ENCODE assay signal across 17 cellular contexts in genomic region chr2:45974762-45975408, GRCh38.
DNase-seq lines count a peak whose midpoint lies in the region; ATAC-seq and TF ChIP-seq lines count a peak whose summit lies in the region.
"Had no signal": no experiment of that assay in that cellular context is flagged by ENCODE, and none has a peak within 500 bp of the region (broad histone marks: within the 10 kb centered on the region; RNA-seq: fewer than 3 reads in every experiment).

No MANE protein-coding gene starts in this region.

- DNase-seq in GM10248 (ENCODE audit: extremely low spot score) (peak; percentile 81), HuH-7 (ENCODE audit: low spot score) (no peak), tibial artery (no peak), glomerular visceral epithelial cell (ENCODE audit: extremely low spot score) (no peak)
- DNase-seq in activated naive CD4-positive, alpha-beta T cell treated with anti-CD3 and anti-CD28 coated beads, Interleukin-2, amount 10 ng/mL, durations not matched to agents 7 days and 5 days = no peak
- DNase-seq: ACHN; activated CD4-positive, alpha-beta T cell treated with anti-CD3 and anti-CD28 coated beads, Interleukin-2, amount 10 ng/mL, durations not matched to agents 7 days and 5 days; dorsolateral prefrontal cortex; mesenchymal stem cell; NCI-H2171; occipital lobe; SW 1271 had no signal

- CTCF ChIA-PET in GM10248 (lab: Yijun Ruan, JAX) = interaction anchor here (1.0 to 2.2 kb wide), 2 partner anchors 13 to 18 kb away, joined by 3 to 11 read pairs; no protein-coding TSS in a partner anchor
- CTCF ChIA-PET in activated naive CD4-positive, alpha-beta T cell treated with anti-CD3 and anti-CD28 coated beads, Interleukin-2, amount 10 ng/mL, durations not matched to agents 7 days and 5 days (lab: Charles Lee) = no interaction called here

- H3K36me3 Mint-ChIP-seq in activated naive CD4-positive, alpha-beta T cell treated with anti-CD3 and anti-CD28 coated beads, Interleukin-2, amount 10 ng/mL, durations not matched to agents 7 days and 5 days = no peaks in the 10 kb centered on the region

- ATAC-seq in GM19035 (IDR thresholded peaks at IDR 0.05; ENCODE audit: unreplicated experiment) (peak; percentile 60), HG02642 (IDR thresholded peaks at IDR 0.05; ENCODE audit: poor library complexity, unreplicated experiment) (peak; percentile 65), HG03442 (IDR thresholded peaks at IDR 0.05; ENCODE audit: unreplicated experiment) (peak; percentile 77)
- ATAC-seq: activated T-helper 17 cell treated with anti-CD3 and anti-CD28 coated beads, Interleukin-2, amount 50 U/mL, for 72 hours had no signal

- TF ChIP-seq CTCF in GM10248 (IDR thresholded peaks at IDR 0.05; ENCODE audit: control extremely low read depth, extremely low read depth, low read depth, missing control alignments) = no peak
- no peak for TF ChIP-seq CTCF in tibial artery (IDR thresholded peaks at IDR 0.05)

- peaks cover 0 to 10% (median 0%) of the 10 kb centered on the region in 3 donors for H3K36me3 ChIP-seq in tibial artery
- H3K36me3 ChIP-seq: vagina had no signal

- intact Hi-C loops in tibial artery (cut with DNase I; ENCODE audit: low total_unique reads) = no loop called here

- no peak overlapping the region for H3K27ac ChIP-seq in tibial artery
- H3K27ac ChIP-seq: dorsolateral prefrontal cortex, vagina had no signal

- H3K9me3 ChIP-seq in tibial artery = no peaks in the 10 kb centered on the region
- H3K9me3 ChIP-seq: vagina had no signal

- no peaks in the 10 kb centered on the region for H3K27me3 ChIP-seq in tibial artery
- H3K27me3 ChIP-seq: dorsolateral prefrontal cortex, vagina had no signal

- H3K4me3 ChIP-seq in tibial artery = no peak overlapping the region
- H3K4me3 ChIP-seq: dorsolateral prefrontal cortex, vagina had no signal

- H3K27me3 Mint-ChIP-seq in activated naive CD4-positive, alpha-beta T cell treated with anti-CD3 and anti-CD28 coated beads, Interleukin-2, amount 10 ng/mL, durations not matched to agents 7 days and 5 days = peaks cover 3% of the 10 kb centered on the region
- H3K27me3 Mint-ChIP-seq: activated T-helper 17 cell treated with anti-CD3 and anti-CD28 coated beads, Interleukin-2, amount 50 U/mL, for 72 hours had no signal

- peaks cover 8% of the 10 kb centered on the region for H3K4me1 Mint-ChIP-seq in activated naive CD4-positive, alpha-beta T cell treated with anti-CD3 and anti-CD28 coated beads, Interleukin-2, amount 10 ng/mL, durations not matched to agents 7 days and 5 days
- H3K4me1 Mint-ChIP-seq: activated T-helper 17 cell treated with anti-CD3 and anti-CD28 coated beads, Interleukin-2, amount 50 U/mL, for 72 hours had no signal

- H3K4me1 ChIP-seq in tibial artery = no peaks in the 10 kb centered on the region
- H3K4me1 ChIP-seq: vagina had no signal

- no peak overlapping the region for H3K4me3 Mint-ChIP-seq in activated naive CD4-positive, alpha-beta T cell treated with anti-CD3 and anti-CD28 coated beads, Interleukin-2, amount 10 ng/mL, durations not matched to agents 7 days and 5 days
- H3K4me3 Mint-ChIP-seq: activated CD4-positive, alpha-beta T cell treated with anti-CD3 and anti-CD28 coated beads, Interleukin-2, amount 10 ng/mL, durations not matched to agents 7 days and 5 days; activated T-helper 17 cell treated with anti-CD3 and anti-CD28 coated beads, Interleukin-2, amount 50 U/mL, for 72 hours had no signal

- no peaks in the 10 kb centered on the region for H3K9me3 Mint-ChIP-seq in activated naive CD4-positive, alpha-beta T cell treated with anti-CD3 and anti-CD28 coated beads, Interleukin-2, amount 10 ng/mL, durations not matched to agents 7 days and 5 days
- H3K9me3 Mint-ChIP-seq: activated CD4-positive, alpha-beta T cell treated with anti-CD3 and anti-CD28 coated beads, Interleukin-2, amount 10 ng/mL, durations not matched to agents 7 days and 5 days; activated T-helper 17 cell treated with anti-CD3 and anti-CD28 coated beads, Interleukin-2, amount 50 U/mL, for 72 hours had no signal

- POLR2A ChIA-PET in GM10248 (lab: Yijun Ruan, JAX) = no interaction called here

- no peak overlapping the region for H3K27ac Mint-ChIP-seq in activated naive CD4-positive, alpha-beta T cell treated with anti-CD3 and anti-CD28 coated beads, Interleukin-2, amount 10 ng/mL, durations not matched to agents 7 days and 5 days
- H3K27ac Mint-ChIP-seq: activated CD4-positive, alpha-beta T cell treated with anti-CD3 and anti-CD28 coated beads, Interleukin-2, amount 10 ng/mL, durations not matched to agents 7 days and 5 days; activated T-helper 17 cell treated with anti-CD3 and anti-CD28 coated beads, Interleukin-2, amount 50 U/mL, for 72 hours had no signal
